23 cellular contexts compared by ENCODE assay signal in the genomic region with DNA sequence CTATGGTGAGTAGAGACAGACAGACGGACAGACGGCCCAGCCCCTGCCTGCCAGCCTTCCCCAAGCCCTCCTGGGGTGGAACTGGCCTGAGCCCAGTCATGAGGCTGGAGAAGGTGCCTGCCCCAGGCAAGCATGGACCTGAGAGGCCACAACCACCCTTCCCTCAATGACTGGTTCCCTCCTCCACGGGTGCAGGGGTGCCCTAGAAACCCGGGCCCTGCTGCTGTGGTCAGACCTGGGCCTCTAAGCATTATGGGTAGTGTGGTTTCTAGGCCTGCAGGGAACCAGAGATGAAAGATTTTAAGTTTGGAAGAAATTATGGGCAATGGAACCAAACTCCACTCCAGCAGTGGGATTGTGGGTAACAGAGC. TPM values are rescaled to one million over a fixed set of nuclear protein-coding genes. Genes with fewer than 3 reads are reported as not detected.
A peak's percentile ranks its signal among the peaks of the same experiment; 100 is the strongest.
DNase-seq lines count a peak whose midpoint lies in the region; ATAC-seq and TF ChIP-seq lines count a peak whose summit lies in the region.
"Had no signal": no experiment of that assay in that cellular context is flagged by ENCODE, and none has a peak within 500 bp of the region (broad histone marks: within the 10 kb centered on the region; RNA-seq: fewer than 3 reads in every experiment).

No MANE protein-coding gene starts in this region.

- no TSS peak for BruUV-seq in A673 (replicated peaks; lab: Mats Ljungman, UMichigan)

- CTCF ChIA-PET in HEK293T (lab: Yijun Ruan, JAX) (interaction anchor here (1.3 kb wide), 1 partner anchor 9 kb away, joined by 7 read pairs; no protein-coding TSS in a partner anchor), A673 (lab: Charles Lee) (no interaction called here)

- H3K27ac ChIP-seq in osteoblast (ENCODE audit: low read depth, low read length) (no peak overlapping the region), A673 (ENCODE audit: low read depth, low read length, poor library complexity, severe bottlenecking) (no peak overlapping the region)
- H3K27ac ChIP-seq: A549, HL-60 had no signal

- H4K20me1 ChIP-seq in osteoblast (ENCODE audit: insufficient read depth, low read length): no peaks in the 10 kb centered on the region

- no peaks in the 10 kb centered on the region for H3K4me1 ChIP-seq in osteoblast (ENCODE audit: insufficient read depth, low read length)
- H3K4me1 ChIP-seq in A673 (ENCODE audit: insufficient read depth, low read length, poor library complexity, severe bottlenecking): no peaks in the 10 kb centered on the region
- H3K4me1 ChIP-seq: A549 had no signal

- H3K27me3 ChIP-seq in osteoblast (ENCODE audit: insufficient read depth, low read length) (no peaks in the 10 kb centered on the region), A673 (replicated peaks; ENCODE audit: insufficient read depth, low read depth, low read length, poor library complexity) (no peaks in the 10 kb centered on the region)

- H3K27me3 Mint-ChIP-seq in activated naive CD8-positive, alpha-beta T cell treated with anti-CD3 and anti-CD28 coated beads, Interleukin-2, amount 10 ng/mL, durations not matched to agents 7 days and 5 days: peaks cover 5% of the 10 kb centered on the region
- no peaks in the 10 kb centered on the region for H3K27me3 Mint-ChIP-seq in activated naive CD8-positive, alpha-beta T cell treated with anti-CD3 and anti-CD28 coated beads for 36 hours
- H3K27me3 Mint-ChIP-seq in activated T-helper 17 cell treated with anti-CD3 and anti-CD28 coated beads, Interleukin-2, amount 50 U/mL, for 72 hours: no peaks in the 10 kb centered on the region
- H3K27me3 Mint-ChIP-seq: CD4-positive, alpha-beta T cell had no signal

- ATAC-seq in activated naive CD8-positive, alpha-beta T cell treated with anti-CD3 and anti-CD28 coated beads, Interleukin-2, amount 10 ng/mL, durations not matched to agents 7 days and 5 days (ENCODE audit: low read depth): peak; percentile 54
- peak; percentile 31 for ATAC-seq in activated T-helper 17 cell treated with anti-CD3 and anti-CD28 coated beads, Interleukin-2, amount 50 U/mL, for 72 hours (replicated peaks)
- ATAC-seq: A549 had no signal

- H3K79me2 ChIP-seq in osteoblast (ENCODE audit: insufficient read depth, low read length): no peaks in the 10 kb centered on the region

- no peak overlapping the region for H2AFZ ChIP-seq in osteoblast (ENCODE audit: low read length)

- H3K9me3 Mint-ChIP-seq in activated naive CD8-positive, alpha-beta T cell treated with anti-CD3 and anti-CD28 coated beads, Interleukin-2, amount 10 ng/mL, durations not matched to agents 7 days and 5 days: no peaks in the 10 kb centered on the region
- no peaks in the 10 kb centered on the region for H3K9me3 Mint-ChIP-seq in activated naive CD8-positive, alpha-beta T cell treated with anti-CD3 and anti-CD28 coated beads for 36 hours
- no peaks in the 10 kb centered on the region for H3K9me3 Mint-ChIP-seq in activated T-helper 17 cell treated with anti-CD3 and anti-CD28 coated beads, Interleukin-2, amount 50 U/mL, for 72 hours
- H3K9me3 Mint-ChIP-seq: CD4-positive, alpha-beta T cell; HFFc6 had no signal

- POLR2A ChIA-PET in activated naive CD8-positive, alpha-beta T cell treated with anti-CD3 and anti-CD28 coated beads, Interleukin-2, amount 10 ng/mL, durations not matched to agents 7 days and 5 days (lab: Charles Lee): no interaction called here
- POLR2A ChIA-PET in HEK293T (lab: Yijun Ruan, JAX): no interaction called here
- POLR2A ChIA-PET in A673 (lab: Charles Lee; ENCODE audit: low non-redundant PET): no interaction called here

- H3K36me3 Mint-ChIP-seq in activated naive CD8-positive, alpha-beta T cell treated with anti-CD3 and anti-CD28 coated beads, Interleukin-2, amount 10 ng/mL, durations not matched to agents 7 days and 5 days: no peaks in the 10 kb centered on the region
- no peaks in the 10 kb centered on the region for H3K36me3 Mint-ChIP-seq in activated naive CD8-positive, alpha-beta T cell treated with anti-CD3 and anti-CD28 coated beads for 36 hours
- H3K36me3 Mint-ChIP-seq in activated T-helper 17 cell treated with anti-CD3 and anti-CD28 coated beads, Interleukin-2, amount 50 U/mL, for 72 hours (ENCODE audit: low read depth): no peaks in the 10 kb centered on the region

- H3K4me2 ChIP-seq in osteoblast (ENCODE audit: insufficient read depth, low read length): no peak overlapping the region
- H3K4me2 ChIP-seq: A549 had no signal

- H3K4me3 Mint-ChIP-seq in activated naive CD8-positive, alpha-beta T cell treated with anti-CD3 and anti-CD28 coated beads, Interleukin-2, amount 10 ng/mL, durations not matched to agents 7 days and 5 days: no peak overlapping the region
- no peak overlapping the region for H3K4me3 Mint-ChIP-seq in activated naive CD8-positive, alpha-beta T cell treated with anti-CD3 and anti-CD28 coated beads for 36 hours
- no peak overlapping the region for H3K4me3 Mint-ChIP-seq in activated T-helper 17 cell treated with anti-CD3 and anti-CD28 coated beads, Interleukin-2, amount 50 U/mL, for 72 hours
- H3K4me3 Mint-ChIP-seq: CD4-positive, alpha-beta T cell; HFFc6 had no signal

- no peak for TF ChIP-seq CTCF in osteoblast (IDR thresholded peaks at IDR 0.05; ENCODE audit: extremely low read depth, low read depth, low read length)
- no peak for TF ChIP-seq CTCF in A673 (conservative IDR thresholded peaks at IDR 0.05; ENCODE audit: low read depth, low read length)

- no peak overlapping the region for H3K4me3 ChIP-seq in osteoblast (ENCODE audit: insufficient read depth, low read length)
- H3K4me3 ChIP-seq in A673 (ENCODE audit: low read depth, low read length, poor library complexity, severe bottlenecking): no peak overlapping the region
- H3K4me3 ChIP-seq: A549 had no signal

- intact Hi-C loops in A673 (cut with micrococcal nuclease; ENCODE audit: unreplicated experiment): no loop called here

- peaks cover 9% of the 10 kb centered on the region for H3K4me1 Mint-ChIP-seq in activated naive CD8-positive, alpha-beta T cell treated with anti-CD3 and anti-CD28 coated beads, Interleukin-2, amount 10 ng/mL, durations not matched to agents 7 days and 5 days
- H3K4me1 Mint-ChIP-seq in activated naive CD8-positive, alpha-beta T cell treated with anti-CD3 and anti-CD28 coated beads for 36 hours: peaks cover 3% of the 10 kb centered on the region
- no peaks in the 10 kb centered on the region for H3K4me1 Mint-ChIP-seq in activated T-helper 17 cell treated with anti-CD3 and anti-CD28 coated beads, Interleukin-2, amount 50 U/mL, for 72 hours

- H3K9me3 ChIP-seq in osteoblast (ENCODE audit: low read depth, low read length): no peaks in the 10 kb centered on the region
- no peaks in the 10 kb centered on the region for H3K9me3 ChIP-seq in A673 (ENCODE audit: low read depth, low read length, poor library complexity, severe bottlenecking)
- H3K9me3 ChIP-seq: A549 had no signal

- H3K36me3 ChIP-seq in osteoblast (ENCODE audit: insufficient read depth, low read length) (no peaks in the 10 kb centered on the region), A673 (ENCODE audit: insufficient read depth, low read length, poor library complexity, severe bottlenecking) (no peaks in the 10 kb centered on the region)

- no peak overlapping the region for H3K27ac Mint-ChIP-seq in activated naive CD8-positive, alpha-beta T cell treated with anti-CD3 and anti-CD28 coated beads, Interleukin-2, amount 10 ng/mL, durations not matched to agents 7 days and 5 days
- no peak overlapping the region for H3K27ac Mint-ChIP-seq in activated naive CD8-positive, alpha-beta T cell treated with anti-CD3 and anti-CD28 coated beads for 36 hours
- no peak overlapping the region for H3K27ac Mint-ChIP-seq in activated T-helper 17 cell treated with anti-CD3 and anti-CD28 coated beads, Interleukin-2, amount 50 U/mL, for 72 hours
- H3K27ac Mint-ChIP-seq: CD4-positive, alpha-beta T cell; HFFc6 had no signal

- no peak for DNase-seq in activated naive CD8-positive, alpha-beta T cell treated with anti-CD3 and anti-CD28 coated beads, Interleukin-2, amount 10 ng/mL, durations not matched to agents 7 days and 5 days
- no peak for DNase-seq in activated naive CD8-positive, alpha-beta T cell treated with anti-CD3 and anti-CD28 coated beads for 36 hours
- DNase-seq in HEK293T (ENCODE audit: extremely low spot score) (peak; percentile 6), osteoblast (ENCODE audit: insufficient read length, low spot score, missing footprints) (peak; percentile 29), UCSD-AML1 (lab: John Stamatoyannopoulos, UW; ENCODE audit: unreplicated experiment) (no peak), A673 (ENCODE audit: low spot score) (no peak)
- DNase-seq: CD4-positive, alpha-beta T cell; COR-L47; DMS79 treated with DMSO at 0.1 percent for 48 hours; HFFc6; IMR-90; Karpas-422; MV-4-11; NCI-H1694 treated with DMSO at 0.1 percent for 48 hours; NCI-H2081 treated with DMSO at 0.1 percent for 48 hours; NCI-H2171 treated with DMSO at 0.1 percent for 48 hours; NCI-H524 treated with DMSO at 0.1 percent for 48 hours; Right ventricle myocardium superior had no signal

RNA-seq across cellular contexts. Expression of a gene that starts 13.5 kb away (rescaled TPM):
- total RNA-seq in activated naive CD8-positive, alpha-beta T cell treated with anti-CD3 and anti-CD28 coated beads, Interleukin-2, amount 10 ng/mL, durations not matched to agents 7 days and 5 days: 10 to 100 TPM; 27.5 to 30.1 TPM
- 10 to 100 TPM; 32.4 to 33.1 TPM for total RNA-seq in activated naive CD8-positive, alpha-beta T cell treated with anti-CD3 and anti-CD28 coated beads for 36 hours
- 10 to 100 TPM; 19.2 to 36.8 TPM for total RNA-seq in activated T-helper 17 cell treated with anti-CD3 and anti-CD28 coated beads, Interleukin-2, amount 50 U/mL, for 72 hours
- total RNA-seq in osteoblast: 25.0 and 32.7 TPM in 2 replicates
- 77.7 and 84.0 TPM in 2 replicates for total RNA-seq in A673 (2021)

RNA-seq across cellular contexts. Expression of a gene that starts 13.8 kb away (rescaled TPM):
- total RNA-seq in activated naive CD8-positive, alpha-beta T cell treated with anti-CD3 and anti-CD28 coated beads, Interleukin-2, amount 10 ng/mL, durations not matched to agents 7 days and 5 days: 100 to 1,000 TPM; 284 to 302 TPM
- 100 to 1,000 TPM; 369 to 377 TPM for total RNA-seq in activated naive CD8-positive, alpha-beta T cell treated with anti-CD3 and anti-CD28 coated beads for 36 hours
- total RNA-seq in activated T-helper 17 cell treated with anti-CD3 and anti-CD28 coated beads, Interleukin-2, amount 50 U/mL, for 72 hours: 100 to 1,000 TPM; 231 to 319 TPM
- total RNA-seq in osteoblast (139 and 148 TPM in 2 replicates), A673 (2021) (348 and 358 TPM in 2 replicates)

RNA-seq across cellular contexts. Expression of a gene that starts 48.6 kb away (rescaled TPM):
- not detected for total RNA-seq in activated naive CD8-positive, alpha-beta T cell treated with anti-CD3 and anti-CD28 coated beads, Interleukin-2, amount 10 ng/mL, durations not matched to agents 7 days and 5 days
- not detected for total RNA-seq in activated naive CD8-positive, alpha-beta T cell treated with anti-CD3 and anti-CD28 coated beads for 36 hours
- not detected for total RNA-seq in activated T-helper 17 cell treated with anti-CD3 and anti-CD28 coated beads, Interleukin-2, amount 50 U/mL, for 72 hours
- total RNA-seq in osteoblast (under 0.01 and 0.29 TPM in 2 replicates), A673 (2021) (0.15 TPM in 1 of 2 replicates, not detected in the other)
- total RNA-seq: CD4-positive, alpha-beta T cell; HFFc6; HT1080; RPMI7951 had no signal

RNA-seq across cellular contexts. Expression of a gene that starts 52.2 kb away (rescaled TPM):
- total RNA-seq in activated naive CD8-positive, alpha-beta T cell treated with anti-CD3 and anti-CD28 coated beads, Interleukin-2, amount 10 ng/mL, durations not matched to agents 7 days and 5 days: 1 to 10 TPM; 8.1 to 9.3 TPM
- 1 to 10 TPM; 1.1 to 1.4 TPM for total RNA-seq in activated naive CD8-positive, alpha-beta T cell treated with anti-CD3 and anti-CD28 coated beads for 36 hours
- 1 to 10 TPM; 1.9 to 2.9 TPM for total RNA-seq in activated T-helper 17 cell treated with anti-CD3 and anti-CD28 coated beads, Interleukin-2, amount 50 U/mL, for 72 hours
- total RNA-seq in osteoblast (11.6 and 13.0 TPM in 2 replicates), A673 (2021) (22.7 TPM in 2 replicates)

Comparison
In these comparisons a context has a peak if more than half of its experiments do, and no peak if none do; other contexts are left out.
1. DNase-seq: peak in HEK293T (single experiment) and osteoblast (single experiment); none in activated naive CD8-positive, alpha-beta T cell treated with anti-CD3 and anti-CD28 coated beads, Interleukin-2, amount 10 ng/mL, durations not matched to agents 7 days and 5 days (single experiment), activated naive CD8-positive, alpha-beta T cell treated with anti-CD3 and anti-CD28 coated beads for 36 hours (single experiment), UCSD-AML1 (single experiment) and A673 (single experiment).